In genomic region chr3:51819709-51820406, GRCh38 we compare ENCODE assay signal across 13 cellular contexts. TPM values are rescaled to one million over a fixed set of nuclear protein-coding genes. Genes with fewer than 3 reads are reported as not detected.
A peak's percentile ranks its signal among the peaks of the same experiment; 100 is the strongest.
DNase-seq lines count a peak whose midpoint lies in the region; FAIRE-seq and TF ChIP-seq lines count a peak whose summit lies in the region.
"Had no signal": no experiment of that assay in that cellular context is flagged by ENCODE, and none has a peak within 500 bp of the region (broad histone marks: within the 10 kb centered on the region; RNA-seq: fewer than 3 reads in every experiment).

No MANE protein-coding gene starts in this region.

- peak; percentile 30; the same call in 1 of the 2 replicates for TF ChIP-seq CTCF in LNCAP (IDR thresholded peaks at IDR 0.05)
- TF ChIP-seq CTCF in bronchial epithelial cell (IDR thresholded peaks at IDR 0.05; ENCODE audit: insufficient read depth, low read length, severe bottlenecking): peak; percentile 41
- no peak for TF ChIP-seq CTCF in Peyer's patch (IDR thresholded peaks at IDR 0.05)

- TF ChIP-seq POLR2A in Peyer's patch (IDR thresholded peaks at IDR 0.05): no peak

- H3K27me3 ChIP-seq in bronchial epithelial cell (ENCODE audit: control insufficient read depth, insufficient read depth, low read length) (no peaks in the 10 kb centered on the region), Peyer's patch (no peaks in the 10 kb centered on the region)
- H3K27me3 ChIP-seq: BLaER1 treated with 17β-estradiol and CSF1 and Interleukin-3, amounts not matched to agents 10 nM and 100 nM; upper lobe of left lung had no signal

- H3K36me3 ChIP-seq in bronchial epithelial cell (ENCODE audit: control insufficient read depth, insufficient read depth, low read length) (no peaks in the 10 kb centered on the region), Peyer's patch (no peaks in the 10 kb centered on the region)
- H3K36me3 ChIP-seq: BLaER1 treated with 17β-estradiol and CSF1 and Interleukin-3, amounts not matched to agents 10 nM and 100 nM; upper lobe of left lung had no signal

- DNase-seq in activated naive CD4-positive, alpha-beta T cell treated with anti-CD3 and anti-CD28 coated beads for 36 hours: peak; percentile 32
- no peak for DNase-seq in activated naive CD4-positive, alpha-beta T cell treated with anti-CD3 and anti-CD28 coated beads, Interleukin-2, amount 50 U/mL, for 16 hours
- no peak for DNase-seq in bronchial epithelial cell (ENCODE audit: low read depth)
- DNase-seq in stimulated activated CD4-positive, alpha-beta T cell treated with anti-CD3 and anti-CD28 coated beads, Interleukin-4, amount 100 ng/mL, for 1 hour: peak; percentile 5
- DNase-seq in nucleus accumbens (lab: John Stamatoyannopoulos, UW): no peak
- no peak for DNase-seq in dedifferentiated amniotic fluid mesenchymal stem cell (ENCODE audit: extremely low spot score)
- DNase-seq in Peyer's patch: no peak
- DNase-seq: NCI-H1092 had no signal

- FAIRE-seq in bronchial epithelial cell (lab: Jason Lieb, UNC): no peak

- H3K9me3 ChIP-seq in Peyer's patch: no peaks in the 10 kb centered on the region
- H3K9me3 ChIP-seq: upper lobe of left lung had no signal

- H3K4me1 ChIP-seq in Peyer's patch: no peaks in the 10 kb centered on the region
- H3K4me1 ChIP-seq: upper lobe of left lung had no signal

- no peak overlapping the region for H3K4me3 Mint-ChIP-seq in activated naive CD4-positive, alpha-beta T cell treated with anti-CD3 and anti-CD28 coated beads for 36 hours
- H3K4me3 Mint-ChIP-seq: activated T-helper 1 cell treated with anti-CD3 and anti-CD28 coated beads, Interleukin-12 subunit alpha, Interleukin-12 subunit beta, Interleukin-2, Interleukin-4 antibody, amounts not matched to agents 30 ng/mL and 10 ng/mL and 1 ng/mL, durations not matched to agents 14 hours and 24 hours and 36 hours had no signal

- no peaks in the 10 kb centered on the region for H3K4me1 Mint-ChIP-seq in activated naive CD4-positive, alpha-beta T cell treated with anti-CD3 and anti-CD28 coated beads for 36 hours (ENCODE audit: low read depth)

- CTCF ChIA-PET in activated naive CD4-positive, alpha-beta T cell treated with anti-CD3 and anti-CD28 coated beads for 36 hours (lab: Charles Lee): interaction anchor here (0.7 to 2.5 kb wide), 8 partner anchors 8 to 130 kb away, joined by 3 to 5 read pairs (median 4); no protein-coding TSS in a partner anchor

- H3K4me3 ChIP-seq in bronchial epithelial cell (ENCODE audit: low read depth, low read length): no peak overlapping the region
- no peak overlapping the region for H3K4me3 ChIP-seq in Peyer's patch
- H3K4me3 ChIP-seq: BLaER1 treated with 17β-estradiol and CSF1 and Interleukin-3, amounts not matched to agents 10 nM and 100 nM; SK-N-MC; upper lobe of left lung had no signal

- no peak overlapping the region for H3K27ac Mint-ChIP-seq in activated naive CD4-positive, alpha-beta T cell treated with anti-CD3 and anti-CD28 coated beads for 36 hours
- H3K27ac Mint-ChIP-seq: activated T-helper 1 cell treated with anti-CD3 and anti-CD28 coated beads, Interleukin-12 subunit alpha, Interleukin-12 subunit beta, Interleukin-2, Interleukin-4 antibody, amounts not matched to agents 30 ng/mL and 10 ng/mL and 1 ng/mL, durations not matched to agents 14 hours and 24 hours and 36 hours had no signal

- H3K9me3 Mint-ChIP-seq in activated naive CD4-positive, alpha-beta T cell treated with anti-CD3 and anti-CD28 coated beads for 36 hours: peaks cover 6% of the 10 kb centered on the region

- H3K27me3 Mint-ChIP-seq in activated naive CD4-positive, alpha-beta T cell treated with anti-CD3 and anti-CD28 coated beads for 36 hours (ENCODE audit: low read depth): peaks cover 18% of the 10 kb centered on the region

- intact Hi-C loops in activated naive CD4-positive, alpha-beta T cell treated with anti-CD3 and anti-CD28 coated beads for 36 hours (cut with micrococcal nuclease): no loop called here

- peaks cover 2% of the 10 kb centered on the region for H3K36me3 Mint-ChIP-seq in activated naive CD4-positive, alpha-beta T cell treated with anti-CD3 and anti-CD28 coated beads for 36 hours (ENCODE audit: low read depth)

- no peak overlapping the region for H3K27ac ChIP-seq in Peyer's patch
- H3K27ac ChIP-seq: BLaER1 treated with 17β-estradiol and CSF1 and Interleukin-3, amounts not matched to agents 10 nM and 100 nM; SK-N-MC; upper lobe of left lung had no signal

RNA-seq across cellular contexts. Expression of gene IQCF6, which starts 40.8 kb away (rescaled TPM):
- total RNA-seq in activated naive CD4-positive, alpha-beta T cell treated with anti-CD3 and anti-CD28 coated beads for 36 hours: not detected
- not detected in 2 replicates for total RNA-seq in bronchial epithelial cell
- not detected for total RNA-seq in Peyer's patch
- total RNA-seq: activated T-helper 1 cell treated with anti-CD3 and anti-CD28 coated beads, Interleukin-12 subunit alpha, Interleukin-12 subunit beta, Interleukin-2, Interleukin-4 antibody, amounts not matched to agents 30 ng/mL and 10 ng/mL and 1 ng/mL, durations not matched to agents 14 hours and 24 hours and 36 hours; upper lobe of left lung had no signal

RNA-seq across cellular contexts. Expression of gene IQCF2, which starts 41.6 kb away (rescaled TPM):
- not detected for total RNA-seq in activated naive CD4-positive, alpha-beta T cell treated with anti-CD3 and anti-CD28 coated beads for 36 hours
- total RNA-seq in bronchial epithelial cell (not detected in 2 replicates), Peyer's patch (not detected)
- total RNA-seq: activated T-helper 1 cell treated with anti-CD3 and anti-CD28 coated beads, Interleukin-12 subunit alpha, Interleukin-12 subunit beta, Interleukin-2, Interleukin-4 antibody, amounts not matched to agents 30 ng/mL and 10 ng/mL and 1 ng/mL, durations not matched to agents 14 hours and 24 hours and 36 hours; upper lobe of left lung had no signal

RNA-seq across cellular contexts. Expression of gene IQCF5, which starts 55.5 kb away (rescaled TPM):
- not detected for total RNA-seq in activated naive CD4-positive, alpha-beta T cell treated with anti-CD3 and anti-CD28 coated beads for 36 hours
- total RNA-seq in bronchial epithelial cell (0.53 TPM in 1 of 2 replicates, not detected in the other), Peyer's patch (not detected)
- total RNA-seq: activated T-helper 1 cell treated with anti-CD3 and anti-CD28 coated beads, Interleukin-12 subunit alpha, Interleukin-12 subunit beta, Interleukin-2, Interleukin-4 antibody, amounts not matched to agents 30 ng/mL and 10 ng/mL and 1 ng/mL, durations not matched to agents 14 hours and 24 hours and 36 hours; upper lobe of left lung had no signal

Comparison
In these comparisons a context has a peak if more than half of its experiments do, and no peak if none do; other contexts are left out.
1. DNase-seq: peak in activated naive CD4-positive, alpha-beta T cell treated with anti-CD3 and anti-CD28 coated beads for 36 hours (single experiment) and stimulated activated CD4-positive, alpha-beta T cell treated with anti-CD3 and anti-CD28 coated beads, Interleukin-4, amount 100 ng/mL, for 1 hour (single experiment); none in activated naive CD4-positive, alpha-beta T cell treated with anti-CD3 and anti-CD28 coated beads, Interleukin-2, amount 50 U/mL, for 16 hours (single experiment), bronchial epithelial cell (single experiment), nucleus accumbens (0 of 56), dedifferentiated amniotic fluid mesenchymal stem cell (single experiment) and Peyer's patch (0 of 3).
2. CTCF ChIP-seq: peak in LNCAP (single experiment) and bronchial epithelial cell (single experiment); none in Peyer's patch (0 of 6).